ENCODE assay signal across 21 cellular contexts in genomic region chr7:43537765-43538403, GRCh38. TPM values are rescaled to one million over a fixed set of nuclear protein-coding genes. Genes with fewer than 3 reads are reported as not detected.
DNase-seq lines count a peak whose midpoint lies in the region; ATAC-seq lines count a peak whose summit lies in the region.
"Had no signal": no experiment of that assay in that cellular context is flagged by ENCODE, and none has a peak within 500 bp of the region (broad histone marks: within the 10 kb centered on the region; RNA-seq: fewer than 3 reads in every experiment).

No MANE protein-coding gene starts in this region.

- intact Hi-C loops in left colon (cut with DNase I, micrococcal nuclease): no loop called here

- no peak for ATAC-seq in GM21619 (IDR thresholded peaks at IDR 0.05; ENCODE audit: unreplicated experiment)
- no peak for ATAC-seq in left colon
- ATAC-seq: body of pancreas; esophagus mucosa; GM12878; stimulated activated naive CD8-positive, alpha-beta T cell treated with anti-CD3 and anti-CD28 coated beads, Interleukin-15, amount 100 ng/mL, for 72 hours had no signal

- DNase-seq in AG08396 (ENCODE audit: low spot score) (peak; percentile 34), H4 (ENCODE audit: low spot score) (peak; percentile 49), astrocyte of the hippocampus (ENCODE audit: low read depth, low spot score) (peak; percentile 65), kidney tubule cell (ENCODE audit: low spot score) (peak; percentile 87), ureter (ENCODE audit: low spot score) (no peak), left colon (no peak)
- DNase-seq in stimulated activated CD4-positive, alpha-beta T cell treated with anti-CD3 and anti-CD28 coated beads, Interleukin-2, amount 100 ng/mL, for 24 hours: no peak
- DNase-seq: activated CD4-positive, alpha-beta T cell treated with anti-CD3 and anti-CD28 coated beads, Interleukin-2, amount 10 ng/mL, durations not matched to agents 24 days and 14 days; body of pancreas; dorsolateral prefrontal cortex; heart left ventricle; midbrain; NCI-H1048; NCI-H2081 treated with DMSO at 0.1 percent for 48 hours; NCI-H69; PC-9; retina; stimulated activated naive CD8-positive, alpha-beta T cell treated with anti-CD3 and anti-CD28 coated beads, Interleukin-15, amount 100 ng/mL, for 72 hours had no signal

RNA-seq across cellular contexts. Expression of gene STK17A, which starts 45.0 kb away (rescaled TPM):
- 161 and 166 TPM in 2 replicates for total RNA-seq in H4 (2014; rRNA removed; shearing (Covaris generic))
- 7.7 TPM for total RNA-seq in ureter
- total RNA-seq in left colon: 10 to 100 TPM; 16.7 to 28.1 TPM

Comparison
In these comparisons a context has a peak if more than half of its experiments do, and no peak if none do; other contexts are left out.
1. DNase-seq: peak in AG08396 (single experiment), H4 (single experiment), astrocyte of the hippocampus (single experiment) and kidney tubule cell (single experiment); none in ureter (single experiment), stimulated activated CD4-positive, alpha-beta T cell treated with anti-CD3 and anti-CD28 coated beads, Interleukin-2, amount 100 ng/mL, for 24 hours (0 of 2) and left colon (0 of 2).